31 cellular contexts compared by ENCODE assay signal in the genomic region with DNA sequence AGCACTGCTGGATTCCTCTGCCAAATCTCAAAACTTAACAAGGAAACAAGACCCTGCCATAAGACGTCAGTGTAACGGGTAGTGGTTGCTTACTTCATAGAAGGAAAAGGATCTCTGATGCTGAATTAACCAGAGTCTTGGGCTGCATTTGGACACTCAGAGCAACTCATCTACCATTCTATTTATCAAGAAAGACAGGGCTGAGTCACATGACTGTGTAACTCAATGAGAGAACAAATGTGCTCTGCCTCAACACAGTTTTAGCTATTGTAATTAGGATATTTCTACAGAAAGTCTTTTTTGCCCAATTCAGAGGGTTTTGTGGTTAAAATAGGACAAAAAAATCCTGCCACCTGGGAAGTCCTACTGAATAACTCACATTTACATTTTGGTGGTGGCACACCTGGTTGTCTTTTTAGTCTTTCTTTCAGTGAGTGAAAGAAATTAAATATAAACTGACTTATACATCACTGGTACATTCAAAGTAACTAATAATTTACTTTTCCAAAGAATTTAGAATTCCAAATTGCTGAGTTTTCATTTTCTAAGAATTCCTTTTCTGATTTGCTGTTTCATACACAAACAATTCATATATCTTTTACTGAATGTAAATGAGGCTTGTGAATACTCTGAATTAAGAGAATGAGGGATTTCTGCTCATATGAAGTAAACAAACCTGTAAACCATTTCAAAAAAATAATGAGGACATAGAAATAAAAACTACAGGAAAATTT.
"Had no signal": no experiment of that assay in that cellular context is flagged by ENCODE, and none has a peak within 500 bp of the region (broad histone marks: within the 10 kb centered on the region; RNA-seq: fewer than 3 reads in every experiment).

No MANE protein-coding gene starts in this region.

- H3K27me3 Mint-ChIP-seq: activated CD4-positive, alpha-beta T cell treated with anti-CD3 and anti-CD28 coated beads for 36 hours; activated CD4-positive, alpha-beta T cell treated with anti-CD3 and anti-CD28 coated beads, Interleukin-2, amount 10 ng/mL, durations not matched to agents 7 days and 5 days; activated naive CD4-positive, alpha-beta T cell treated with anti-CD3 and anti-CD28 coated beads, Interleukin-2, amount 50 U/mL, for 24 hours; activated naive CD8-positive, alpha-beta T cell treated with anti-CD3 and anti-CD28 coated beads, Interleukin-2, amount 10 ng/mL, durations not matched to agents 7 days and 5 days; activated T-cell treated with anti-CD3 and anti-CD28 coated beads, Interleukin-2, amount 50 U/mL, for 24 hours had no signal

- H3K9me2 ChIP-seq: SK-N-SH had no signal

- H3K9ac ChIP-seq: SK-N-SH had no signal

- H3K9me3 ChIP-seq: body of pancreas, breast epithelium, MG63, SJSA1, SK-N-SH had no signal

- H3K4me3 Mint-ChIP-seq: activated CD4-positive, alpha-beta T cell treated with anti-CD3 and anti-CD28 coated beads for 36 hours; activated CD4-positive, alpha-beta T cell treated with anti-CD3 and anti-CD28 coated beads, Interleukin-2, amount 10 ng/mL, durations not matched to agents 7 days and 5 days; activated CD8-positive, alpha-beta T cell treated with anti-CD3 and anti-CD28 coated beads, Interleukin-2, amount 10 ng/mL, durations not matched to agents 7 days and 5 days; activated naive CD4-positive, alpha-beta T cell treated with anti-CD3 and anti-CD28 coated beads, Interleukin-2, amount 50 U/mL, for 24 hours; activated naive CD8-positive, alpha-beta T cell treated with anti-CD3 and anti-CD28 coated beads, Interleukin-2, amount 10 ng/mL, durations not matched to agents 7 days and 5 days; activated T-cell treated with anti-CD3 and anti-CD28 coated beads, Interleukin-2, amount 50 U/mL, for 24 hours; T-helper 1 cell treated with Interleukin-12 subunit alpha and Interleukin-12 subunit beta and Interleukin-4 antibody, amounts not matched to agents 30 μg/mL and 1 μg/mL, for 36 hours; T-helper 2 cell treated with Interferon-gamma antibody and Interleukin-4, amounts not matched to agents 5 μg/mL and 100 μg/mL, for 36 hours; WTC11 had no signal

- DNase-seq: activated CD4-positive, alpha-beta T cell treated with anti-CD3 and anti-CD28 coated beads for 36 hours; activated CD4-positive, alpha-beta T cell treated with anti-CD3 and anti-CD28 coated beads, Interleukin-2, amount 10 ng/mL, durations not matched to agents 7 days and 5 days; activated CD4-positive, alpha-beta T cell treated with anti-CD3 and anti-CD28 coated beads, Interleukin-2, amount 50 U/mL, for 48 hours; activated CD8-positive, alpha-beta T cell treated with anti-CD3 and anti-CD28 coated beads, Interleukin-2, amount 10 ng/mL, durations not matched to agents 7 days and 5 days; activated gamma-delta T cell; activated naive CD4-positive, alpha-beta T cell treated with Interleukin-2 at 50 U/mL for 16 hours; activated naive CD8-positive, alpha-beta T cell treated with anti-CD3 and anti-CD28 coated beads, Interleukin-2, amount 10 ng/mL, durations not matched to agents 7 days and 5 days; activated T-cell treated with anti-CD3 and anti-CD28 coated beads, Interleukin-2, amount 50 U/mL, for 24 hours; body of pancreas; Kasumi-1; MG63; NCI-H1048; NCI-H1105 treated with DMSO at 0.1 percent for 48 hours; NCI-H1436; NCI-H1694; NCI-H2029; NCI-H345; NCI-H524 treated with DMSO at 0.1 percent for 48 hours; SHP77 treated with DMSO at 0.1 percent for 48 hours; SK-N-SH had no signal

- H3K4me1 ChIP-seq: body of pancreas, breast epithelium, SJSA1 had no signal

- H3K27ac Mint-ChIP-seq: activated CD4-positive, alpha-beta T cell treated with anti-CD3 and anti-CD28 coated beads for 36 hours; activated CD4-positive, alpha-beta T cell treated with anti-CD3 and anti-CD28 coated beads, Interleukin-2, amount 10 ng/mL, durations not matched to agents 7 days and 5 days; activated CD8-positive, alpha-beta T cell treated with anti-CD3 and anti-CD28 coated beads, Interleukin-2, amount 10 ng/mL, durations not matched to agents 7 days and 5 days; activated naive CD4-positive, alpha-beta T cell treated with anti-CD3 and anti-CD28 coated beads, Interleukin-2, amount 50 U/mL, for 24 hours; activated naive CD8-positive, alpha-beta T cell treated with anti-CD3 and anti-CD28 coated beads, Interleukin-2, amount 10 ng/mL, durations not matched to agents 7 days and 5 days; activated T-cell treated with anti-CD3 and anti-CD28 coated beads, Interleukin-2, amount 50 U/mL, for 24 hours; activated T-helper 2 cell treated with anti-CD3 and anti-CD28 coated beads, Interferon-gamma antibody, Interleukin-2, Interleukin-4, amounts not matched to agents 10 μg/mL and 5 μg/mL and 100 μg/mL, durations not matched to agents 14 hours and 24 hours and 36 hours; T-helper 1 cell treated with Interleukin-12 subunit alpha and Interleukin-12 subunit beta and Interleukin-4 antibody, amounts not matched to agents 30 μg/mL and 1 μg/mL, for 36 hours; T-helper 2 cell treated with Interferon-gamma antibody and Interleukin-4, amounts not matched to agents 5 μg/mL and 100 μg/mL, for 36 hours had no signal

- H3K4me1 Mint-ChIP-seq: activated CD4-positive, alpha-beta T cell treated with anti-CD3 and anti-CD28 coated beads for 36 hours; activated CD4-positive, alpha-beta T cell treated with anti-CD3 and anti-CD28 coated beads, Interleukin-2, amount 10 ng/mL, durations not matched to agents 7 days and 5 days; activated naive CD4-positive, alpha-beta T cell treated with anti-CD3 and anti-CD28 coated beads, Interleukin-2, amount 50 U/mL, for 24 hours; activated naive CD8-positive, alpha-beta T cell treated with anti-CD3 and anti-CD28 coated beads, Interleukin-2, amount 10 ng/mL, durations not matched to agents 7 days and 5 days; WTC11 had no signal

- H3K36me3 Mint-ChIP-seq: activated naive CD4-positive, alpha-beta T cell treated with anti-CD3 and anti-CD28 coated beads, Interleukin-2, amount 50 U/mL, for 24 hours; activated naive CD8-positive, alpha-beta T cell treated with anti-CD3 and anti-CD28 coated beads, Interleukin-2, amount 10 ng/mL, durations not matched to agents 7 days and 5 days had no signal

- H3K4me3 ChIP-seq: body of pancreas, breast epithelium, MG63, SJSA1 had no signal

- H3K27ac ChIP-seq: body of pancreas, breast epithelium, SJSA1 had no signal

- H3K27me3 ChIP-seq: body of pancreas, breast epithelium, MG63, SJSA1 had no signal

- FAIRE-seq: astrocyte, TTC549 had no signal

- H3K9me3 Mint-ChIP-seq: T-helper 1 cell treated with Interleukin-12 subunit alpha and Interleukin-12 subunit beta and Interleukin-4 antibody, amounts not matched to agents 30 μg/mL and 1 μg/mL, for 36 hours; WTC11 had no signal

- H3K36me3 ChIP-seq: breast epithelium, MG63, SJSA1 had no signal

- H3K4me2 ChIP-seq: SK-N-SH had no signal

- ATAC-seq: activated CD4-positive, alpha-beta T cell treated with anti-CD3 and anti-CD28 coated beads for 36 hours; activated CD4-positive, CD25-positive, alpha-beta regulatory T cell treated with anti-CD3 and anti-CD28 coated beads, Interleukin-2, amount 50 U/mL, for 24 hours; activated CD8-positive, alpha-beta T cell treated with anti-CD3 and anti-CD28 coated beads, Interleukin-2, amount 10 ng/mL, durations not matched to agents 7 days and 5 days; body of pancreas; Panc1; WTC11 had no signal
